In genomic region chr6:31083742-31084354, GRCh38 we compare ENCODE assay signal across 1 cellular context.
TF ChIP-seq lines count a peak whose summit lies in the region.

No MANE protein-coding gene starts in this region.

TF ChIP-seq in GM12878, 131 proteins besides CTCF, POLR2A, EP300 and RAD21:
- TF ChIP-seq ASH2L (IDR thresholded peaks at IDR 0.05; ENCODE audit: borderline replicate concordance, low read depth) (no peak), SIN3A (IDR thresholded peaks at IDR 0.05; ENCODE audit: low read depth, low read length) (no peak), CUX1 (IDR thresholded peaks at IDR 0.05; ENCODE audit: insufficient replicate concordance, low read depth, low read length) (no peak), KDM1A (IDR thresholded peaks at IDR 0.05; ENCODE audit: borderline replicate concordance) (no peak), SRF (IDR thresholded peaks at IDR 0.05; ENCODE audit: low read depth in 2 of 2, low read length in 2 of 2) (peak in 1 of 2 experiments; percentile 53; a peak in 1 of 4 replicates), SMARCA5 (IDR thresholded peaks at IDR 0.05) (no peak), BCL11A (IDR thresholded peaks at IDR 0.05; ENCODE audit: low read depth, low read length) (no peak), SMC3 (IDR thresholded peaks at IDR 0.05; ENCODE audit: borderline replicate concordance, low read length) (peak; percentile 26; the same call in 1 of the 2 replicates), ZZZ3 (IDR thresholded peaks at IDR 0.05; ENCODE audit: control insufficient read depth, insufficient read length, low read depth) (no peak), NR2C2 (IDR thresholded peaks at IDR 0.05; ENCODE audit: borderline replicate concordance, control insufficient read depth, insufficient read length, low read depth) (no peak), TCF12 (IDR thresholded peaks at IDR 0.05; ENCODE audit: low read depth, low read length) (no peak), MTA2 (IDR thresholded peaks at IDR 0.05; ENCODE audit: low read depth) (no peak)
TF ChIP-seq in GM12878: peak in this region for 2.
